Comparison of ENCODE assay signal across 8 cellular contexts in the genomic region with DNA sequence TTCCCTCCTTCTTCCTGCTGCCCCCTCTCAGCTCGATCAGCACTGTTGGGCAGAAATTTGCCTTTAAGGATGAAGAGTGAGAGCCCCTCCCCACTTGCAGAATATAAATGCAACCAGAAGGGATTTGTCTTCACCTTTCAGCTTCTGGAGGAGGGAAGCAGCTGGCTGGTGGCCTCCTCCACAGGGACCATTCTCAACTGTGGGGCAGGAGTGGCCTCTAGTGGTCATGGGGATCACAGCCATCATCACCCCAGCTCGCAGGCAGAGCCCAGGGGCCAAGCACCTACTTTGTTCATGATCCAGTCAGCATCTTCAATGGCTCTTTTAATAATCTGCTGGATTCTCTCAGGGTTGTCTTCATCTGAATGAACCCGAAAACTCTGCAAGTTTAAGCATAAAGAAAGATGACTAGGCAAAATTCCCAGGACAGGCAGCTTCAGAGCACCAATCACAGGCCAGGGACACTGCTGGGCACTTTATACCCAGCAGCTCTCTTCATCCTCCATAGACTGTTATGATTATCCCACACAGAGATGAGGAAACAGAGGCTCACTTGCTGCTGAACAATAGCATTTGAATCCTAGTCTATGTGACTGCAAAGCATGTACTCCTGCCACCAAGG. TPM values are rescaled to one million over a fixed set of nuclear protein-coding genes. Genes with fewer than 3 reads are reported as not detected.
DNase-seq lines count a peak whose midpoint lies in the region; ATAC-seq and TF ChIP-seq lines count a peak whose summit lies in the region.

No MANE protein-coding gene starts in this region.

- H3K9me3 ChIP-seq in adrenal gland (replicated peaks in 1 of 3): no peaks in the 10 kb centered on the region

- DNase-seq in AG20443 (ENCODE audit: low spot score) (peak; percentile 92), NAMALWA (ENCODE audit: low spot score) (peak; percentile 66), adrenal gland (peak; percentile 72 to 88 (median 82)), left cardiac atrium (peak; percentile 69), retinal pigment epithelial cell (ENCODE audit: low read depth) (peak; percentile 11)

- H3K4me3 Mint-ChIP-seq in T-helper 1 cell treated with Interleukin-12 subunit alpha and Interleukin-12 subunit beta and Interleukin-4 antibody, amounts not matched to agents 30 μg/mL and 1 μg/mL, for 36 hours: no peak overlapping the region

- H3K4me3 ChIP-seq in adrenal gland: no peak overlapping the region
- no peak overlapping the region for H3K4me3 ChIP-seq in retinal pigment epithelial cell (ENCODE audit: low read length)

- H3K27ac ChIP-seq in adrenal gland: no peak overlapping the region

- H3K4me1 ChIP-seq in adrenal gland (replicated peaks in 1 of 2): no peaks in the 10 kb centered on the region

- intact Hi-C loops in adrenal gland (cut with DNase I) (loop anchor here (5.0 kb wide), 2 partner anchors 73 to 123 kb away; no protein-coding TSS in a partner anchor), left cardiac atrium (cut with DNase I) (loop anchor here (1.0 to 5.0 kb wide), 6 partner anchors 52 to 228 kb away; no protein-coding TSS in a partner anchor)

- H3K36me3 Mint-ChIP-seq in T-helper 1 cell treated with Interleukin-12 subunit alpha and Interleukin-12 subunit beta and Interleukin-4 antibody, amounts not matched to agents 30 μg/mL and 1 μg/mL, for 36 hours (ENCODE audit: low read depth): peaks cover 2% of the 10 kb centered on the region

- no peaks in the 10 kb centered on the region for H3K36me3 ChIP-seq in adrenal gland (replicated peaks in 1 of 2)

- peak; percentile 56 for ATAC-seq in GM19035 (IDR thresholded peaks at IDR 0.05; ENCODE audit: unreplicated experiment)
- ATAC-seq in left cardiac atrium: peak; percentile 95
- ATAC-seq in GM21367 (IDR thresholded peaks at IDR 0.05; ENCODE audit: unreplicated experiment): no peak

- no peaks in the 10 kb centered on the region for H3K9me3 Mint-ChIP-seq in T-helper 1 cell treated with Interleukin-12 subunit alpha and Interleukin-12 subunit beta and Interleukin-4 antibody, amounts not matched to agents 30 μg/mL and 1 μg/mL, for 36 hours

- H3K27ac Mint-ChIP-seq in T-helper 1 cell treated with Interleukin-12 subunit alpha and Interleukin-12 subunit beta and Interleukin-4 antibody, amounts not matched to agents 30 μg/mL and 1 μg/mL, for 36 hours: peak overlapping the region; percentile 21

- H3K4me1 Mint-ChIP-seq in T-helper 1 cell treated with Interleukin-12 subunit alpha and Interleukin-12 subunit beta and Interleukin-4 antibody, amounts not matched to agents 30 μg/mL and 1 μg/mL, for 36 hours (ENCODE audit: low read depth): peaks cover 26% of the 10 kb centered on the region

- 25 to 58% (median 31%) methylated on average over 2 to 3 of the region's 3 CpGs for WGBS in adrenal gland, 4 donors

- H3K27me3 ChIP-seq in adrenal gland: no peaks in the 10 kb centered on the region

- TF ChIP-seq POLR2A in adrenal gland (IDR thresholded peaks at IDR 0.05): no peak

- H3K27me3 Mint-ChIP-seq in T-helper 1 cell treated with Interleukin-12 subunit alpha and Interleukin-12 subunit beta and Interleukin-4 antibody, amounts not matched to agents 30 μg/mL and 1 μg/mL, for 36 hours (ENCODE audit: low read depth): peaks cover 3% of the 10 kb centered on the region

- TF ChIP-seq CTCF in adrenal gland (IDR thresholded peaks at IDR 0.05) (peak; percentile 59 to 93 (median 86)), retinal pigment epithelial cell (conservative IDR thresholded peaks at IDR 0.05; ENCODE audit: low read depth, low read length) (peak; percentile 93)

RNA-seq across cellular contexts. Expression of a gene that starts 13.1 kb away (rescaled TPM):
- total RNA-seq in adrenal gland (100 to 1,000 TPM in 2 of 8 donors, 10 to 100 TPM in 6; 24.8 to 116 (median 40.6) TPM), left cardiac atrium (1 to 10 TPM; 5.7 to 8.7 TPM)
- 10 to 100 TPM; 18.7 to 38.6 (median 36.7) TPM for polyA plus RNA-seq in adrenal gland

Comparison
In these comparisons a context has a peak if more than half of its experiments do, and no peak if none do; other contexts are left out.
1. DNase-seq: peak in every context shown above with its lines; median percentile 92 in AG20443; 82 in adrenal gland; 69 in left cardiac atrium; 66 in NAMALWA; 11 in retinal pigment epithelial cell.